9 cellular contexts compared by ENCODE assay signal in the genomic region with DNA sequence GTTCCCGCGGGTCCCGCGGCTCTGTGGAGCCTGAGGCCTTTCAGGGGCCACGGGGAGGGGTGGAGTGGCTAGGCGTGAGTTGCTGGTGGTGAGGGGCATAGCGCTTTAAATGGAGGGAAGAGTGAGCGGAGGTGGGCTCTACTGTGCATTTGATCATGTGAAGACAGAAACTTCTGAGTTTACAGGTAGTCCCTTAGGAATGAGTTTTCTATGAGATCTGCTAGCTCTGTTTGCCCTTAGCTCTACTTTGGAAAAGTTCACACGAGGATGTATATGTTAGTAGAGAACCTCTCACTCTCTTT. TPM values are rescaled to one million over a fixed set of nuclear protein-coding genes. Genes with fewer than 3 reads are reported as not detected.
DNase-seq lines count a peak whose midpoint lies in the region; ATAC-seq, FAIRE-seq and TF ChIP-seq lines count a peak whose summit lies in the region.
"Had no signal": no experiment of that assay in that cellular context is flagged by ENCODE, and none has a peak within 500 bp of the region (broad histone marks: within the 10 kb centered on the region; RNA-seq: fewer than 3 reads in every experiment).

No MANE protein-coding gene starts in this region.

- H3K4ac ChIP-seq in H1 (replicated peaks; ENCODE audit: insufficient read length, low read depth, low read length), result no peak overlapping the region

- peak overlapping the region; percentile 62 to 95 for H3K4me2 ChIP-seq in H1 (ENCODE audit: insufficient read depth in 1 of 2, low read depth in 2 of 2, low read length in 2 of 2)

- FAIRE-seq in H1 (lab: Jason Lieb, UNC), result no peak
- FAIRE-seq: TTC549 had no signal

- no peak overlapping the region for H3K18ac ChIP-seq in H1 (ENCODE audit: extremely low read depth, low read length)

- H2AFZ ChIP-seq in H1 (ENCODE audit: low read length), result peak overlapping the region; percentile 60

- peak overlapping the region; percentile 81 for H3K9ac ChIP-seq in NT2/D1 (ENCODE audit: insufficient read length, low read depth)
- H3K9ac ChIP-seq in H1 (replicated peaks in 1 of 4; ENCODE audit: extremely low read depth in 1 of 4, low read depth in 3 of 4, low read length in 3 of 4), result peak overlapping the region in 3 of 4 experiments; percentile 57 to 87 (median 79); a peak in 6 of 7 replicates

- no peak; a peak in 1 of 3 replicates for TF ChIP-seq POLR2A in H1 (IDR thresholded peaks at IDR 0.05; ENCODE audit: control extremely low read depth in 1 of 2, low read depth in 2 of 2, low read length in 2 of 2)

- 0 out of 2 replicates have a peak overlapping the region, but pooled peaks have one; percentile 81 for H4K8ac ChIP-seq in H1 (ENCODE audit: extremely low read depth, insufficient read depth, low read length)

- no peaks in the 10 kb centered on the region for H3K27me3 Mint-ChIP-seq in neural crest cell (ENCODE audit: low read depth)

- no peak overlapping the region for H2AK5ac ChIP-seq in H1 (ENCODE audit: low read depth, low read length)

- H4K5ac ChIP-seq in H1 (ENCODE audit: insufficient read length, low read depth, low read length), result no peak overlapping the region

- WGBS in H1 (ENCODE audit: extremely low coverage in 1 of 2, insufficient coverage in 1 of 2, insufficient read length in 1 of 2, insufficient replicate concordance in 2 of 2, low coverage in 1 of 2, low lambda C conversion rate in 2 of 2, missing lambda C conversion rate in 1 of 2), 2 experiments, result 14% methylated on average over 9 of the region's 9 CpGs; no CpG with 5 or more reads in 1 of the 2 experiments

- DNase-seq in AG10803 (ENCODE audit: low read depth) (no peak), NT2/D1 (ENCODE audit: low read depth, low spot score) (no peak), H1 (ENCODE audit: low read depth in 1 of 2, low spot score in 2 of 2) (no peak), neural crest cell (ENCODE audit: low read depth, low spot score) (no peak), NOMO-1 (lab: John Stamatoyannopoulos, UW; ENCODE audit: unreplicated experiment in 2 of 2) (no peak), left colon (no peak)

- peaks cover 28% of the 10 kb centered on the region for H3K27me3 ChIP-seq in NT2/D1 (ENCODE audit: insufficient read depth, insufficient read length)
- H3K27me3 ChIP-seq in H1 (replicated peaks in 1 of 4; ENCODE audit: control insufficient read depth in 3 of 4, extremely low read depth in 1 of 4, insufficient read depth in 3 of 4, low read length in 3 of 4), result no peaks in the 10 kb centered on the region

- POLR2A ChIA-PET in H1 (lab: Charles Lee; ENCODE audit: partially characterized antibody), result interaction anchor here (0.9 to 1.3 kb wide), 3 partner anchors 8 to 23 kb away, joined by 3 to 7 read pairs (median 6); no protein-coding TSS in a partner anchor

- no peak overlapping the region for H2BK120ac ChIP-seq in H1 (replicated peaks; ENCODE audit: low read depth, low read length)

- no peak overlapping the region for H4K91ac ChIP-seq in H1 (replicated peaks; ENCODE audit: insufficient read length, low read length)

- peaks cover 4 to 5% of the 10 kb centered on the region in 2 experiments for H4K20me1 ChIP-seq in H1 (replicated peaks in 1 of 2; ENCODE audit: control insufficient read depth in 1 of 2, insufficient read depth in 2 of 2, low read length in 2 of 2)

- peaks cover 2% of the 10 kb centered on the region for H3K4me1 ChIP-seq in NT2/D1 (ENCODE audit: insufficient read depth, insufficient read length)
- peaks cover 0 to 11% (median 3%) of the 10 kb centered on the region in 4 experiments; a peak in 4 of 7 replicates for H3K4me1 ChIP-seq in H1 (replicated peaks in 1 of 4; ENCODE audit: control insufficient read depth in 3 of 4, insufficient read depth in 4 of 4, low read length in 3 of 4)

- no peaks in the 10 kb centered on the region for H3K79me1 ChIP-seq in H1 (ENCODE audit: low read depth, low read length)

- no peak overlapping the region for H3K14ac ChIP-seq in H1 (ENCODE audit: insufficient read length)

- no peak overlapping the region for H2BK15ac ChIP-seq in H1 (ENCODE audit: low read length)

- peak overlapping the region; percentile 65 for H3K56ac ChIP-seq in H1 (replicated peaks; ENCODE audit: insufficient read length, low read depth, low read length)

- no peak for TF ChIP-seq RAD21 in H1 (IDR thresholded peaks at IDR 0.05 in 1 of 2, conservative IDR thresholded peaks at IDR 0.05 in 1 of 2; ENCODE audit: low read depth in 2 of 2, low read length in 2 of 2)

- no peak overlapping the region for H2BK12ac ChIP-seq in H1 (ENCODE audit: low read depth, low read length)

- H3K4me1 Mint-ChIP-seq in neural crest cell, result peaks cover 28% of the 10 kb centered on the region

- H3K36me3 Mint-ChIP-seq in neural crest cell (ENCODE audit: low read depth), result no peaks in the 10 kb centered on the region

- intact Hi-C loops in left colon (cut with DNase I, micrococcal nuclease), result no loop called here

- H3K27ac Mint-ChIP-seq in neural crest cell (ENCODE audit: unreplicated experiment), result peak overlapping the region; percentile 63

- no peaks in the 10 kb centered on the region for H3K9me3 Mint-ChIP-seq in neural crest cell

- CTCF ChIA-PET in H1 (lab: Charles Lee; ENCODE audit: partially characterized antibody), result no interaction called here

- H3K4me3 Mint-ChIP-seq in neural crest cell, result peak overlapping the region; percentile 93

- no peak overlapping the region for H3K27ac ChIP-seq in H1 (ENCODE audit: low read depth, low read length)

- TF ChIP-seq CTCF in AG10803 (conservative IDR thresholded peaks at IDR 0.05; ENCODE audit: low read length) (no peak), H1 (IDR thresholded peaks at IDR 0.05; ENCODE audit: control extremely low read depth in 1 of 3, insufficient read depth in 1 of 3, low read depth in 1 of 3, low read length in 3 of 3) (no peak), neural crest cell (conservative IDR thresholded peaks at IDR 0.05) (no peak)

- H3K23ac ChIP-seq in H1 (ENCODE audit: insufficient read length), result no peak overlapping the region

- H3K36me3 ChIP-seq in NT2/D1 (ENCODE audit: insufficient read depth, insufficient read length, low read length) (no peaks in the 10 kb centered on the region), H1 (ENCODE audit: control insufficient read depth in 2 of 4, insufficient read depth in 4 of 4, low read length in 3 of 4) (no peaks in the 10 kb centered on the region)

- no peak overlapping the region for H2BK20ac ChIP-seq in H1 (ENCODE audit: low read length)

- peak overlapping the region; percentile 59 for H3K4me3 ChIP-seq in AG10803 (ENCODE audit: low read length)
- peak overlapping the region; percentile 98 for H3K4me3 ChIP-seq in NT2/D1 (ENCODE audit: insufficient read length, low read depth)
- peak overlapping the region; percentile 72 to 87 (median 76) for H3K4me3 ChIP-seq in H1 (ENCODE audit: extremely low read depth in 1 of 4, insufficient read depth in 2 of 4, low read depth in 3 of 4, low read length in 4 of 4)

- ATAC-seq in HG02870 (IDR thresholded peaks at IDR 0.05; ENCODE audit: unreplicated experiment) (no peak), GM21526 (IDR thresholded peaks at IDR 0.05; ENCODE audit: low FRiP score, unreplicated experiment) (no peak), left colon (no peak)

- H3K23me2 ChIP-seq in H1 (ENCODE audit: low read depth, low read length), result peaks cover 7% of the 10 kb centered on the region

- 0 out of 2 replicates have a peak overlapping the region, but pooled peaks have one; percentile 75 for H2BK5ac ChIP-seq in H1 (ENCODE audit: low read depth, low read length)

- TF ChIP-seq EP300 in H1 (IDR thresholded peaks at IDR 0.05; ENCODE audit: borderline replicate concordance in 1 of 2, low read depth in 2 of 2, low read length in 2 of 2), result no peak

- H3K79me2 ChIP-seq in H1 (ENCODE audit: control insufficient read depth in 1 of 2, insufficient read depth in 2 of 2, low read length in 2 of 2), result peaks cover 0 to 46% of the 10 kb centered on the region in 2 experiments; a peak in 2 of 4 replicates

- H3K9me3 ChIP-seq in NT2/D1 (ENCODE audit: insufficient read depth, low read length), result no peaks in the 10 kb centered on the region
- H3K9me3 ChIP-seq in H1 (ENCODE audit: insufficient read depth in 2 of 2, low read depth in 1 of 2, low read length in 1 of 2), result no peaks in the 10 kb centered on the region

TF ChIP-seq in H1, 55 proteins besides CTCF, POLR2A, EP300 and RAD21:
- TF ChIP-seq, protein P1, sequence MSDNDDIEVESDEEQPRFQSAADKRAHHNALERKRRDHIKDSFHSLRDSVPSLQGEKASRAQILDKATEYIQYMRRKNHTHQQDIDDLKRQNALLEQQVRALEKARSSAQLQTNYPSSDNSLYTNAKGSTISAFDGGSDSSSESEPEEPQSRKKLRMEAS (IDR thresholded peaks at IDR 0.05), result no peak
- TF ChIP-seq BACH1 (IDR thresholded peaks at IDR 0.05; ENCODE audit: low read length) (no peak), TAF7 (optimal IDR thresholded peaks at IDR 0.05; ENCODE audit: borderline replicate concordance, low read depth, low read length) (no peak), JUN (IDR thresholded peaks at IDR 0.05; ENCODE audit: low read depth, low read length) (no peak), NANOG (IDR thresholded peaks at IDR 0.05; ENCODE audit: insufficient read depth, low read depth, low read length, poor library complexity, severe bottlenecking) (no peak), CHD2 (IDR thresholded peaks at IDR 0.05; ENCODE audit: low read length) (no peak), YY1 (IDR thresholded peaks at IDR 0.05; ENCODE audit: low read depth, low read length) (no peak), CBX8 (IDR thresholded peaks at IDR 0.05; ENCODE audit: borderline replicate concordance, low read depth, low read length) (no peak)

RNA-seq across cellular contexts. Expression of a gene that starts 0.6 kb away (rescaled TPM):
- total RNA-seq in H1 (2021; fragmentation: NEBNext Ultra II Directional; extraction: Animal tissue kit (Norgen Biotek cat#: 25700)), result 17.2 and 19.0 TPM in 2 replicates
- polyA plus RNA-seq in H1 (2011; rRNA removed), result 2.6 and 4.9 TPM in 2 replicates
- 3.9 TPM for polyA plus RNA-seq in H1 (2011; cell fraction: cytosol; rRNA removed)
- 4.0 TPM for polyA plus RNA-seq in H1 (2011; cell fraction: nucleus; rRNA removed)
- 9.0 to 16.9 TPM (median 11.8 TPM) in 4 replicates for polyA plus RNA-seq in H1 (2012, experiment 1 of 2)
- 0.85 TPM for polyA plus RNA-seq in H1 (2012, experiment 2 of 2)
- 8.6 TPM for polyA plus RNA-seq in H1 (2013, experiment 1 of 2)
- 9.7 TPM for polyA plus RNA-seq in H1 (2013, experiment 2 of 2)
- polyA minus RNA-seq in H1 (2011; rRNA and poly(A)+ RNA removed), result 28.3 and 46.9 TPM in 2 replicates
- polyA minus RNA-seq in H1 (2011; cell fraction: cytosol; rRNA and poly(A)+ RNA removed), result 7.6 TPM
- polyA minus RNA-seq in H1 (2011; cell fraction: nucleus; rRNA and poly(A)+ RNA removed), result 52.9 TPM
- total RNA-seq in neural crest cell (19.4 and 22.0 TPM in 2 replicates), left colon (10 to 100 TPM; 10.5 to 13.3 TPM)
